Comparison of ENCODE assay signal across 15 cellular contexts in the genomic region with DNA sequence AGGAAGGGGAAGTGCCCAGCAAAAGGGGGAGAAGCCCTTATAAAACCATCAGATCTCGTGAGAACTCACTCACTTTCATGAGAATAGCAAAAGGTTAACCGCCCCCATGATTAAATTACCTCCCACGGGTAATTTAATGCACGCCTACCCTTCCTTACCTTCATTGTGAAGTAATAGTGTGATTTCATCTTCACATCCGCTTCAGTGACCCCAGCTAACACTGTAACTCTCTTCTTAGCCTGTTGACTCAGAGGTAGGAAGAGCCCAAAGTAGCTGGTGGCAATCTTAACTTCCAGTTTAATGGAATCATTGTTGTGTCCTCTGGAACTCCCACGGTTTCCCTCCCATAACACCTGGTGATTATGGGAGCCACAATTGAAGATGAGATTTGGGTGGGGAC.
A peak's percentile ranks its signal among the peaks of the same experiment; 100 is the strongest.
DNase-seq lines count a peak whose midpoint lies in the region; ATAC-seq and TF ChIP-seq lines count a peak whose summit lies in the region.
"Had no signal": no experiment of that assay in that cellular context is flagged by ENCODE, and none has a peak within 500 bp of the region (broad histone marks: within the 10 kb centered on the region; RNA-seq: fewer than 3 reads in every experiment).

No MANE protein-coding gene starts in this region.

- intact Hi-C loops in IMR-90 (cut with micrococcal nuclease) = no loop called here
- intact Hi-C loops in CD4-positive, alpha-beta T cell (cut with DNase I, micrococcal nuclease) = no loop called here

- peaks cover 5 to 26% of the 10 kb centered on the region in 2 experiments; a peak in 3 of 4 replicates for H3K79me1 ChIP-seq in IMR-90 (ENCODE audit: low read depth in 1 of 2, low read length in 2 of 2)
- peaks cover 11% of the 10 kb centered on the region for H3K79me1 ChIP-seq in mesenchymal stem cell (replicated peaks; ENCODE audit: low read length, poor library complexity, severe bottlenecking)

- H3K27ac ChIP-seq in HEK293 (ENCODE audit: extremely low read depth, low read depth, low read length) (no peak overlapping the region), IMR-90 (ENCODE audit: insufficient read depth, low read length) (no peak overlapping the region), SJCRH30 (peak overlapping the region; percentile 47; the same call in 1 of the 2 replicates), mesenchymal stem cell (ENCODE audit: low read length, poor library complexity, severe bottlenecking) (no peak overlapping the region)
- no peak overlapping the region for H3K27ac ChIP-seq in CD4-positive, alpha-beta T cell (ENCODE audit: low read depth, low read length)
- H3K27ac ChIP-seq: BLaER1 had no signal

- H3K9me3 ChIP-seq in HEK293 (ENCODE audit: control insufficient read depth, insufficient read depth, low read depth, low read length) = no peaks in the 10 kb centered on the region
- H3K9me3 ChIP-seq in IMR-90 (ENCODE audit: control insufficient read depth, insufficient read depth, low read length) = peaks cover 2% of the 10 kb centered on the region; the same call in 1 of the 2 replicates
- H3K9me3 ChIP-seq in SJCRH30 (replicated peaks) = peaks cover 15% of the 10 kb centered on the region
- H3K9me3 ChIP-seq in mesenchymal stem cell (ENCODE audit: control insufficient read depth, low read length) = peaks cover 23% of the 10 kb centered on the region
- peaks cover 4% of the 10 kb centered on the region for H3K9me3 ChIP-seq in CD4-positive, alpha-beta T cell (ENCODE audit: control insufficient read depth, low read length)

- H3K9ac ChIP-seq in IMR-90 (ENCODE audit: low read depth, low read length) = no peak overlapping the region
- no peak overlapping the region for H3K9ac ChIP-seq in mesenchymal stem cell (ENCODE audit: low read length)
- H3K9ac ChIP-seq: BLaER1 had no signal

- H3K4me2 ChIP-seq in IMR-90 (ENCODE audit: low read depth, low read length) (no peak overlapping the region), mesenchymal stem cell (ENCODE audit: low read length, poor library complexity, severe bottlenecking) (no peak overlapping the region)
- H3K4me2 ChIP-seq: BLaER1 had no signal

- BruUV-seq in IMR-90 (replicated peaks; lab: Mats Ljungman, UMichigan) = no TSS peak

- no peak for TF ChIP-seq RAD21 in IMR-90 (IDR thresholded peaks at IDR 0.05; ENCODE audit: low read length)

- H4K91ac ChIP-seq in IMR-90 (ENCODE audit: insufficient read depth, low read depth, low read length) (no peak overlapping the region), mesenchymal stem cell (ENCODE audit: low read length) (no peak overlapping the region)

- H2BK15ac ChIP-seq in IMR-90 (ENCODE audit: low read depth, low read length) (no peak overlapping the region; the same call in 2 of the 3 replicates), mesenchymal stem cell (ENCODE audit: low read depth, poor library complexity, severe bottlenecking) (no peak overlapping the region)

- no peak overlapping the region for H3K56ac ChIP-seq in IMR-90 (ENCODE audit: extremely low read depth, insufficient read depth, low read length)

- H3K14ac ChIP-seq in IMR-90 (replicated peaks; ENCODE audit: low read depth, low read length) (0 out of 2 replicates have a peak overlapping the region, but pooled peaks have one; percentile 26), mesenchymal stem cell (ENCODE audit: low read length in 2 of 2) (no peak overlapping the region)

- no peak for TF ChIP-seq POLR2A in IMR-90 (IDR thresholded peaks at IDR 0.05; ENCODE audit: low read depth, low read length)

- no peak overlapping the region for H4K5ac ChIP-seq in IMR-90 (ENCODE audit: low read depth, low read length)

- TF ChIP-seq CTCF in HEK293 (tag by site-specific recombination; IDR thresholded peaks at IDR 0.05) = no peak
- no peak for TF ChIP-seq CTCF in IMR-90 (conservative IDR thresholded peaks at IDR 0.05; ENCODE audit: low read depth, low read length)
- no peak for TF ChIP-seq CTCF in CD4-positive, alpha-beta T cell (IDR thresholded peaks at IDR 0.05)

- no peaks in the 10 kb centered on the region for H3K27me3 Mint-ChIP-seq in CD4-positive, alpha-beta T cell

- H2BK12ac ChIP-seq in mesenchymal stem cell (ENCODE audit: low read length in 2 of 2) = no peak overlapping the region

- no peak overlapping the region for H2BK20ac ChIP-seq in IMR-90 (ENCODE audit: low read depth, low read length)

- no CpG with 5 or more reads among the region's 6 CpGs for WGBS in IMR-90 (ENCODE audit: extremely low coverage in 2 of 2, insufficient read length in 1 of 2), 2 experiments
- 92% methylated on average over 5 of the region's 6 CpGs for WGBS in mesenchymal stem cell

- H3K23ac ChIP-seq in IMR-90 (ENCODE audit: low read depth, low read length) = no peak overlapping the region
- no peak overlapping the region for H3K23ac ChIP-seq in mesenchymal stem cell (ENCODE audit: low read length in 2 of 2)

- no peaks in the 10 kb centered on the region for H4K20me1 ChIP-seq in IMR-90 (ENCODE audit: insufficient read depth, low read length)
- H4K20me1 ChIP-seq: BLaER1 had no signal

- H3K4me3 ChIP-seq in HEK293 (ENCODE audit: low read depth, low read length) (no peak overlapping the region), IMR-90 (ENCODE audit: insufficient read depth, low read depth, low read length) (no peak overlapping the region), SJCRH30 (no peak overlapping the region), mesenchymal stem cell (ENCODE audit: insufficient read depth in 1 of 2, low read depth in 1 of 2, low read length in 2 of 2) (no peak overlapping the region)
- H3K4me3 ChIP-seq: BLaER1 had no signal

- no peak overlapping the region for H2AK9ac ChIP-seq in IMR-90 (replicated peaks; ENCODE audit: low read depth, low read length, poor library complexity)

- DNase-seq in IMR-90 = no peak
- DNase-seq in SJCRH30 = no peak
- no peak for DNase-seq in mesenchymal stem cell
- DNase-seq in DMS79 treated with DMSO at 0.1 percent for 48 hours (lab: John Stamatoyannopoulos, UW) = no peak
- no peak for DNase-seq in CD4-positive, alpha-beta T cell
- DNase-seq: 8988T; CD8-positive, alpha-beta T cell; DMS 273 treated with DMSO at 0.1 percent for 48 hours; DMS53; H9 had no signal

- H3K4me3 Mint-ChIP-seq in CD4-positive, alpha-beta T cell = no peak overlapping the region
- H3K4me3 Mint-ChIP-seq: CD14-positive monocyte; CD8-positive, alpha-beta T cell; H9 had no signal

- no peaks in the 10 kb centered on the region for H3K4me1 Mint-ChIP-seq in CD4-positive, alpha-beta T cell (ENCODE audit: low read depth)
- H3K4me1 Mint-ChIP-seq: CD14-positive monocyte had no signal

- H2AK5ac ChIP-seq in IMR-90 (ENCODE audit: low read depth, low read length) = no peak overlapping the region
- H2AK5ac ChIP-seq in mesenchymal stem cell (ENCODE audit: low read length, severe bottlenecking) = peak overlapping the region; percentile 83

- ATAC-seq in IMR-90 (ENCODE audit: low read depth) = no peak
- no peak for ATAC-seq in CD4-positive, alpha-beta T cell (ENCODE audit: poor library complexity)
- ATAC-seq in HG02798 (IDR thresholded peaks at IDR 0.05; ENCODE audit: poor library complexity, unreplicated experiment) = no peak
- no peak for ATAC-seq in GM19467 (IDR thresholded peaks at IDR 0.05; ENCODE audit: unreplicated experiment)
- ATAC-seq: CD8-positive, alpha-beta T cell had no signal

- H3K27me3 ChIP-seq in IMR-90 (ENCODE audit: control insufficient read depth, insufficient read depth, low read length) = no peaks in the 10 kb centered on the region
- no peaks in the 10 kb centered on the region for H3K27me3 ChIP-seq in SJCRH30
- no peaks in the 10 kb centered on the region for H3K27me3 ChIP-seq in mesenchymal stem cell (ENCODE audit: control insufficient read depth in 1 of 2, insufficient read depth in 1 of 2, low read length in 2 of 2)
- no peaks in the 10 kb centered on the region for H3K27me3 ChIP-seq in CD4-positive, alpha-beta T cell (ENCODE audit: control insufficient read depth, insufficient read depth, low read length)
- H3K27me3 ChIP-seq: BLaER1 had no signal

- H3K27ac Mint-ChIP-seq in CD4-positive, alpha-beta T cell = no peak overlapping the region
- H3K27ac Mint-ChIP-seq: CD14-positive monocyte; CD8-positive, alpha-beta T cell; H9 had no signal

- H3K9me1 ChIP-seq in IMR-90 (ENCODE audit: insufficient read depth, low read length) = no peaks in the 10 kb centered on the region

- H3K9me3 Mint-ChIP-seq in CD4-positive, alpha-beta T cell = no peaks in the 10 kb centered on the region

- H3K4me1 ChIP-seq in HEK293 (ENCODE audit: control insufficient read depth, insufficient read depth, low read length) (no peaks in the 10 kb centered on the region; the same call in 1 of the 2 replicates), IMR-90 (ENCODE audit: control insufficient read depth, insufficient read depth, low read length) (no peaks in the 10 kb centered on the region; the same call in 1 of the 2 replicates), SJCRH30 (peaks cover 42% of the 10 kb centered on the region), mesenchymal stem cell (ENCODE audit: control insufficient read depth, insufficient read depth, low read depth, low read length) (peaks cover 3% of the 10 kb centered on the region)
- H3K4me1 ChIP-seq: BLaER1 had no signal

- H2BK5ac ChIP-seq in IMR-90 (ENCODE audit: low read depth, low read length, poor library complexity, severe bottlenecking) (no peak overlapping the region), mesenchymal stem cell (ENCODE audit: low read depth, low read length, poor library complexity, severe bottlenecking) (no peak overlapping the region)

- no peaks in the 10 kb centered on the region for H3K36me3 Mint-ChIP-seq in CD4-positive, alpha-beta T cell (ENCODE audit: low read depth)
- H3K36me3 Mint-ChIP-seq: CD14-positive monocyte; CD8-positive, alpha-beta T cell had no signal

- CTCF ChIA-PET in HEK293 (lab: Yijun Ruan, JAX) = no interaction called here
- CTCF ChIA-PET in IMR-90 (lab: Yijun Ruan, JAX) = no interaction called here
- CTCF ChIA-PET in CD4-positive, alpha-beta T cell (lab: Charles Lee) = no interaction called here

- H2BK120ac ChIP-seq in IMR-90 (ENCODE audit: low read depth, low read length) (no peak overlapping the region), mesenchymal stem cell (ENCODE audit: low read depth, low read length) (no peak overlapping the region)

- in situ Hi-C loops in IMR-90 (cut with MboI; ENCODE audit: low sequenced_read_pairs) = no loop called here

- POLR2A ChIA-PET in HEK293 (lab: Yijun Ruan, JAX) (no interaction called here), IMR-90 (lab: Charles Lee; ENCODE audit: unreplicated experiment) (no interaction called here)
- POLR2A ChIA-PET in CD4-positive, alpha-beta T cell (lab: Charles Lee) = no interaction called here

- dilution Hi-C loops in IMR-90 (cut with HindIII; ENCODE audit: low sequenced_read_pairs, unreplicated experiment) = no loop called here

- H3K4ac ChIP-seq in IMR-90 (ENCODE audit: low read depth, low read length) (0 out of 2 replicates have a peak overlapping the region, but pooled peaks have one; percentile 31), mesenchymal stem cell (ENCODE audit: low read depth in 1 of 2, low read length in 2 of 2) (no peak overlapping the region)

- H3K18ac ChIP-seq in IMR-90 (ENCODE audit: low read depth, low read length) (no peak overlapping the region), mesenchymal stem cell (ENCODE audit: low read depth in 1 of 2, low read length in 2 of 2) (peak overlapping the region in 1 of 2 experiments; percentile 11)

- H3K36me3 ChIP-seq in HEK293 (ENCODE audit: control insufficient read depth in 2 of 2, insufficient read depth in 1 of 2, low read length in 2 of 2) (no peaks in the 10 kb centered on the region), IMR-90 (ENCODE audit: control insufficient read depth, insufficient read depth, low read length) (no peaks in the 10 kb centered on the region), SJCRH30 (0 out of 2 replicates have a peak, but pooled peaks cover under 1% of the 10 kb centered on the region), mesenchymal stem cell (ENCODE audit: control insufficient read depth in 1 of 2, insufficient read depth in 2 of 2, low read depth in 1 of 2, low read length in 2 of 2) (no peaks in the 10 kb centered on the region)
- H3K36me3 ChIP-seq: BLaER1 had no signal

- no peak overlapping the region for H4K8ac ChIP-seq in IMR-90 (ENCODE audit: low read depth in 2 of 2, low read length in 2 of 2)
- no peak overlapping the region for H4K8ac ChIP-seq in mesenchymal stem cell (ENCODE audit: low read length)

- no peak overlapping the region for H2AFZ ChIP-seq in IMR-90 (replicated peaks; ENCODE audit: low read length, poor library complexity)
- no peak overlapping the region for H2AFZ ChIP-seq in mesenchymal stem cell (ENCODE audit: low read depth, low read length)
